21 cellular contexts compared by ENCODE assay signal in genomic region chr2:171393487-171393886, GRCh38.
"Had no signal": no experiment of that assay in that cellular context is flagged by ENCODE, and none has a peak within 500 bp of the region (broad histone marks: within the 10 kb centered on the region; RNA-seq: fewer than 3 reads in every experiment).

No MANE protein-coding gene starts in this region.

- H3K4me3 Mint-ChIP-seq: dendritic cell treated with granulocyte-macrophage colony-stimulating factor and Interleukin-4, amounts not matched to agents 40 ng/mL and 50 ng/mL, for 4 days; effector memory CD8-positive, alpha-beta T cell; naive thymus-derived CD8-positive, alpha-beta T cell; neural crest cell; stimulated activated naive B cell treated with anti-CD40 and anti-IgM and Interleukin-4, amounts not matched to agents 10 μg/mL and 1 μg/mL and 100 μg/mL, for 72 hours; stimulated activated naive CD8-positive, alpha-beta T cell treated with anti-CD3 and anti-CD28 coated beads, Interleukin-15, amount 100 ng/mL, for 72 hours had no signal

- H3K27me3 ChIP-seq: esophagus muscularis mucosa, gastrocnemius medialis, heart right ventricle, ovary, right atrium auricular region, sigmoid colon, transverse colon had no signal

- H3K9me3 Mint-ChIP-seq: dendritic cell treated with granulocyte-macrophage colony-stimulating factor and Interleukin-4, amounts not matched to agents 40 ng/mL and 50 ng/mL, for 4 days; effector memory CD8-positive, alpha-beta T cell; stimulated activated naive CD8-positive, alpha-beta T cell treated with anti-CD3 and anti-CD28 coated beads, Interleukin-15, amount 100 ng/mL, for 72 hours had no signal

- DNase-seq: effector memory CD8-positive, alpha-beta T cell; gastrocnemius medialis; heart right ventricle; islet precursor cell; mammary epithelial cell; naive thymus-derived CD8-positive, alpha-beta T cell; ovary; sigmoid colon; stimulated activated CD4-positive, alpha-beta T cell treated with anti-CD3 and anti-CD28 coated beads, Interleukin-2, amount 100 ng/mL, for 24 hours; stimulated activated CD4-positive, alpha-beta T cell treated with anti-CD3 and anti-CD28 coated beads, Interleukin-4, amount 100 ng/mL, for 4 hours; stimulated activated naive B cell treated with anti-CD40 and anti-IgM and Interleukin-4, amounts not matched to agents 10 μg/mL and 1 μg/mL and 100 μg/mL, for 72 hours; stimulated activated naive CD8-positive, alpha-beta T cell treated with anti-CD3 and anti-CD28 coated beads, Interleukin-15, amount 100 ng/mL, for 72 hours; transverse colon had no signal

- H3K27ac ChIP-seq: epithelial cell of prostate, esophagus muscularis mucosa, gastrocnemius medialis, heart right ventricle, ovary, right atrium auricular region, sigmoid colon, skin epidermis, thoracic aorta, transverse colon had no signal

- H3K27me3 Mint-ChIP-seq: dendritic cell treated with granulocyte-macrophage colony-stimulating factor and Interleukin-4, amounts not matched to agents 40 ng/mL and 50 ng/mL, for 4 days; effector memory CD8-positive, alpha-beta T cell; naive thymus-derived CD8-positive, alpha-beta T cell; stimulated activated naive B cell treated with anti-CD40 and anti-IgM and Interleukin-4, amounts not matched to agents 10 μg/mL and 1 μg/mL and 100 μg/mL, for 72 hours; stimulated activated naive CD8-positive, alpha-beta T cell treated with anti-CD3 and anti-CD28 coated beads, Interleukin-15, amount 100 ng/mL, for 72 hours had no signal

- H3K4me3 ChIP-seq: esophagus muscularis mucosa, gastrocnemius medialis, heart right ventricle, ovary, right atrium auricular region, sigmoid colon, skin epidermis, thoracic aorta, transverse colon had no signal

- H3K27ac Mint-ChIP-seq: dendritic cell treated with granulocyte-macrophage colony-stimulating factor and Interleukin-4, amounts not matched to agents 40 ng/mL and 50 ng/mL, for 4 days; effector memory CD8-positive, alpha-beta T cell; naive thymus-derived CD8-positive, alpha-beta T cell; stimulated activated naive B cell treated with anti-CD40 and anti-IgM and Interleukin-4, amounts not matched to agents 10 μg/mL and 1 μg/mL and 100 μg/mL, for 72 hours; stimulated activated naive CD8-positive, alpha-beta T cell treated with anti-CD3 and anti-CD28 coated beads, Interleukin-15, amount 100 ng/mL, for 72 hours had no signal

- H3K4me1 ChIP-seq: right atrium auricular region had no signal

- ATAC-seq: effector memory CD8-positive, alpha-beta T cell; gastrocnemius medialis; heart right ventricle; left lobe of liver; naive thymus-derived CD8-positive, alpha-beta T cell; stimulated activated naive B cell treated with anti-CD40 and anti-IgM and Interleukin-4, amounts not matched to agents 10 μg/mL and 1 μg/mL and 100 μg/mL, for 72 hours; stimulated activated naive CD8-positive, alpha-beta T cell treated with anti-CD3 and anti-CD28 coated beads, Interleukin-15, amount 100 ng/mL, for 72 hours had no signal

- H3K36me3 ChIP-seq: esophagus muscularis mucosa, gastrocnemius medialis, heart right ventricle, ovary, right atrium auricular region, sigmoid colon, thoracic aorta, transverse colon had no signal

- H3K9me3 ChIP-seq: gastrocnemius medialis, ovary, sigmoid colon, thoracic aorta, transverse colon had no signal

- H3K4me1 Mint-ChIP-seq: neural crest cell had no signal
